ENCODE assay signal across 1 cellular context in genomic region chr1:156115514-156116374, GRCh38.
TF ChIP-seq lines count a peak whose summit lies in the region.

No MANE protein-coding gene starts in this region.

TF ChIP-seq in neural cell, 6 proteins besides CTCF, POLR2A, EP300 and RAD21 (continued from another document):
- no peak for TF ChIP-seq TAF1 (IDR thresholded peaks at IDR 0.05; ENCODE audit: low read depth)
